14 cellular contexts compared by ENCODE assay signal in genomic region chr7:117169907-117170306, GRCh38.
DNase-seq lines count a peak whose midpoint lies in the region; ATAC-seq, FAIRE-seq and TF ChIP-seq lines count a peak whose summit lies in the region.
"Had no signal": no experiment of that assay in that cellular context is flagged by ENCODE, and none has a peak within 500 bp of the region (broad histone marks: within the 10 kb centered on the region; RNA-seq: fewer than 3 reads in every experiment).

No MANE protein-coding gene starts in this region.

- peak; percentile 42 to 68 for DNase-seq in NCI-H2081 (lab: John Stamatoyannopoulos, UW)
- no peak for DNase-seq in NCI-H2081 treated with DMSO at 0.1 percent for 48 hours (lab: John Stamatoyannopoulos, UW)
- DNase-seq in PC-9: peak; percentile 73
- DNase-seq in endothelial cell of umbilical vein (ENCODE audit: low read depth, low spot score): peak; percentile 85
- DNase-seq in thyroid gland: peak; percentile 57 to 71
- DNase-seq: activated CD8-positive, alpha-beta memory T cell treated with anti-CD3 and anti-CD28 coated beads, Interleukin-2, amount 50 U/mL, for 4 hours; mesendoderm; NCI-H1930; occipital lobe; stimulated activated CD4-positive, alpha-beta T cell treated with anti-CD3 and anti-CD28 coated beads, Interleukin-15, amount 100 ng/mL, for 24 hours had no signal

- H3K36me3 ChIP-seq in PC-9 (ENCODE audit: low read depth) (no peaks in the 10 kb centered on the region; the same call in 1 of the 2 replicates), endothelial cell of umbilical vein (ENCODE audit: control insufficient read depth in 2 of 2, extremely low read depth in 1 of 2, insufficient read depth in 2 of 2, low read length in 2 of 2) (peaks cover 0 to 6% of the 10 kb centered on the region in 2 experiments), thyroid gland (peaks cover 0 to 6% of the 10 kb centered on the region in 2 donors)

- POLR2A ChIA-PET in PC-9 (lab: Charles Lee; ENCODE audit: unreplicated experiment): no interaction called here
- POLR2A ChIA-PET in endothelial cell of umbilical vein (lab: Charles Lee): no interaction called here

- H3K9me3 ChIP-seq in PC-9 (ENCODE audit: insufficient read depth, low read depth) (no peaks in the 10 kb centered on the region), endothelial cell of umbilical vein (replicated peaks; ENCODE audit: control insufficient read depth, insufficient read depth, low read length) (no peaks in the 10 kb centered on the region), thyroid gland (no peaks in the 10 kb centered on the region)

- TF ChIP-seq POLR2A in endothelial cell of umbilical vein (IDR thresholded peaks at IDR 0.05; ENCODE audit: low read depth, low read length): no peak
- TF ChIP-seq POLR2A in thyroid gland (IDR thresholded peaks at IDR 0.05): no peak

- dilution Hi-C loops in endothelial cell of umbilical vein (cut with MboI; ENCODE audit: extremely low pct_ligation_motif_present, low sequenced_read_pairs): no loop called here

- H3K9me1 ChIP-seq in endothelial cell of umbilical vein (replicated peaks; ENCODE audit: control insufficient read depth, extremely low read depth, insufficient read depth, low read length): no peaks in the 10 kb centered on the region

- H3K9me2 ChIP-seq in PC-9 (ENCODE audit: insufficient read depth): no peaks in the 10 kb centered on the region

- H3F3A ChIP-seq in PC-9 (ENCODE audit: insufficient read depth, low read depth): 0 out of 2 replicates have a peak, but pooled peaks cover 8% of the 10 kb centered on the region

- no TSS peak for BruUV-seq in PC-9 (replicated peaks; lab: Mats Ljungman, UMichigan)
- no TSS peak for BruUV-seq in endothelial cell of umbilical vein (replicated peaks; lab: Mats Ljungman, UMichigan)

- H3K27ac ChIP-seq in PC-9 (peak overlapping the region; percentile 44), endothelial cell of umbilical vein (ENCODE audit: insufficient read depth, low read depth, low read length) (peak overlapping the region; percentile 36), thyroid gland (peak overlapping the region in 2 of 3 donors; percentile 51)

- no peaks in the 10 kb centered on the region for H3K79me2 ChIP-seq in PC-9 (ENCODE audit: low read depth)
- no peaks in the 10 kb centered on the region for H3K79me2 ChIP-seq in endothelial cell of umbilical vein (ENCODE audit: control insufficient read depth, insufficient read depth, low read length)

- intact Hi-C loops in PC-9 (cut with micrococcal nuclease; ENCODE audit: unreplicated experiment) (loop anchor here (2.0 kb wide), 1 partner anchor 37 kb away; no protein-coding TSS in a partner anchor), endothelial cell of umbilical vein (cut with micrococcal nuclease) (no loop called here), thyroid gland (cut with DNase I) (no loop called here)

- no peaks in the 10 kb centered on the region for H3K27me3 ChIP-seq in PC-9 (ENCODE audit: insufficient read depth, low read depth)
- no peaks in the 10 kb centered on the region for H3K27me3 ChIP-seq in endothelial cell of umbilical vein (ENCODE audit: control insufficient read depth in 2 of 2, insufficient read depth in 2 of 2, low read length in 2 of 2)
- H3K27me3 ChIP-seq in thyroid gland: no peaks in the 10 kb centered on the region

- H2AFZ ChIP-seq in PC-9 (no peak overlapping the region), endothelial cell of umbilical vein (ENCODE audit: low read depth, low read length) (peak overlapping the region; percentile 28)

- CTCF ChIA-PET in PC-9 (lab: Charles Lee) (no interaction called here), endothelial cell of umbilical vein (lab: Charles Lee) (interaction anchor here (1.0 kb wide), 1 partner anchor 42 kb away, joined by 4 read pairs; no protein-coding TSS in a partner anchor)

- no peak overlapping the region for H3K9ac ChIP-seq in endothelial cell of umbilical vein (replicated peaks; ENCODE audit: extremely low read depth, insufficient read depth, low read length)

- WGBS in thyroid gland, 2 donors: 55 to 57% methylated on average over 4 of the region's 4 CpGs

- ATAC-seq in HG03565 (IDR thresholded peaks at IDR 0.05; ENCODE audit: unreplicated experiment): no peak
- no peak for ATAC-seq in GM21528 (IDR thresholded peaks at IDR 0.05; ENCODE audit: low FRiP score, unreplicated experiment)
- ATAC-seq in GM19324 (IDR thresholded peaks at IDR 0.05; ENCODE audit: low FRiP score, unreplicated experiment): no peak

- FAIRE-seq in endothelial cell of umbilical vein (lab: Jason Lieb, UNC): peak; percentile 50
- FAIRE-seq: A204.1 had no signal

- H4K20me1 ChIP-seq in PC-9 (ENCODE audit: insufficient read depth): no peaks in the 10 kb centered on the region
- H4K20me1 ChIP-seq in endothelial cell of umbilical vein (replicated peaks; ENCODE audit: control insufficient read depth, extremely low read depth, insufficient read depth, low read length): no peaks in the 10 kb centered on the region

- H3K4me1 ChIP-seq in PC-9 (replicated peaks; ENCODE audit: insufficient read depth): peaks cover 13% of the 10 kb centered on the region
- peaks cover 12% of the 10 kb centered on the region for H3K4me1 ChIP-seq in endothelial cell of umbilical vein (ENCODE audit: control insufficient read depth, extremely low read depth, insufficient read depth, low read length)
- H3K4me1 ChIP-seq in thyroid gland: peaks cover 3 to 7% of the 10 kb centered on the region in 2 donors

- H3K4me2 ChIP-seq in PC-9 (peak overlapping the region; percentile 53), endothelial cell of umbilical vein (ENCODE audit: insufficient read depth, low read length) (peak overlapping the region; percentile 48)

- TF ChIP-seq CTCF in PC-9 (conservative IDR thresholded peaks at IDR 0.05): no peak
- no peak for TF ChIP-seq CTCF in endothelial cell of umbilical vein (IDR thresholded peaks at IDR 0.05; ENCODE audit: extremely low read depth in 1 of 2, insufficient read depth in 1 of 2, low read depth in 1 of 2, low read length in 2 of 2)
- TF ChIP-seq CTCF in thyroid gland (IDR thresholded peaks at IDR 0.05): no peak

- H3K4me3 ChIP-seq in PC-9 (no peak overlapping the region), endothelial cell of umbilical vein (replicated peaks in 1 of 3; ENCODE audit: insufficient read depth in 1 of 3, low read depth in 1 of 3, low read length in 3 of 3) (no peak overlapping the region), thyroid gland (replicated peaks in 1 of 3) (no peak overlapping the region)

TF ChIP-seq in endothelial cell of umbilical vein, 7 proteins besides CTCF, POLR2A, EP300 and RAD21:
- TF ChIP-seq MYC (IDR thresholded peaks at IDR 0.05; ENCODE audit: low read depth, low read length): no peak
- TF ChIP-seq POLR2AphosphoS5 (IDR thresholded peaks at IDR 0.05; ENCODE audit: insufficient read depth, low read depth, low read length): no peak
- no peak for TF ChIP-seq EZH2 (IDR thresholded peaks at IDR 0.05; ENCODE audit: borderline replicate concordance, low read depth, low read length, severe bottlenecking)
- TF ChIP-seq JUN (IDR thresholded peaks at IDR 0.05; ENCODE audit: borderline replicate concordance, insufficient read depth, insufficient read length, low read depth): no peak
- no peak for TF ChIP-seq GATA2 (IDR thresholded peaks at IDR 0.05; ENCODE audit: insufficient read depth, insufficient read length, low read depth, low read length)
- no peak for TF ChIP-seq FOS (IDR thresholded peaks at IDR 0.05; ENCODE audit: borderline replicate concordance, insufficient read depth, low read length)
- no peak for TF ChIP-seq MAX (IDR thresholded peaks at IDR 0.05; ENCODE audit: insufficient read depth, insufficient read length)
TF ChIP-seq in endothelial cell of umbilical vein: peak in this region for 0.
